ENCODE assay signal across 8 cellular contexts in the genomic region with DNA sequence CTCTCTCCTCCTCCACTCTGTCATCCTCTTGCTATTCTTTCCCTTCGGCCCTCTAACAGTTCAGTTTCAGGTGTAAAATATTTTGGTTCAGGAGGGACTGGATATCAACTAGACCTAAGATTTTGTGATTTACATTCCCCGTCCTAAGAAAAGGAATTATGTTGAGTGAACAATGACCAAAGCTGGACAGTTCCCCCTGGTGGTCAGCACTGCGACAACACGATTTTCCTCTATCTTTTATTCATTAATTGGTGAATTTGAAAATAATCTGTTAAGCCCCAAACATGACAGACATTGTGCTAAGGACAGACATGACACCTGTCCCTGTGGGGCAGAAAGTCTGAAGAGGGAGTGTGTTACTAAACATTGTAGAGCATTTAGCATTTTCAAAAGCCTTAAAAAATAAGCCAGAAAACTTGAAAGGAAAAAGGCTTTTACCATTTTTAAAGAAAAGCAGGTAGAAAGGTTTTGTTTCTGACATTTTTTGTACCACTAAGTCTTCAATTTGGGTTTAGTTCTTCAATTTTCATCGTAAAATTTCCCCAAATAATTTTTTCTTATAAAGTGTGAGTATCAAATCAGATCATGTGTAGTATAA. TPM values are rescaled to one million over a fixed set of nuclear protein-coding genes. Genes with fewer than 3 reads are reported as not detected.
DNase-seq lines count a peak whose midpoint lies in the region; ATAC-seq, FAIRE-seq and TF ChIP-seq lines count a peak whose summit lies in the region.

No MANE protein-coding gene starts in this region.

- peak; percentile 88 for TF ChIP-seq CTCF in PC-3 (conservative IDR thresholded peaks at IDR 0.05; ENCODE audit: low read depth, low read length)
- TF ChIP-seq CTCF in endothelial cell of umbilical vein (IDR thresholded peaks at IDR 0.05; ENCODE audit: extremely low read depth in 1 of 2, insufficient read depth in 1 of 2, low read depth in 1 of 2, low read length in 2 of 2) = peak; percentile 71
- TF ChIP-seq CTCF in neural progenitor cell (IDR thresholded peaks at IDR 0.05) = peak; percentile 89

- POLR2A ChIA-PET in PC-3 (lab: Charles Lee; ENCODE audit: unreplicated experiment) = interaction anchor here (0.5 kb wide), 1 partner anchor 1110 kb away, joined by 4 read pairs; no protein-coding TSS in a partner anchor
- POLR2A ChIA-PET in endothelial cell of umbilical vein (lab: Charles Lee) = no interaction called here

- in situ Hi-C loops in GM23248 (cut with MboI) = loop anchor here (25.0 kb wide), 1 partner anchor 727 kb away; no protein-coding TSS in a partner anchor

- no peaks in the 10 kb centered on the region for H3K79me2 ChIP-seq in GM23248 (ENCODE audit: insufficient read depth)
- no peaks in the 10 kb centered on the region for H3K79me2 ChIP-seq in PC-3 (ENCODE audit: low read length)
- H3K79me2 ChIP-seq in endothelial cell of umbilical vein (ENCODE audit: control insufficient read depth, insufficient read depth, low read length) = no peaks in the 10 kb centered on the region
- peaks cover 4% of the 10 kb centered on the region for H3K79me2 ChIP-seq in neural progenitor cell (ENCODE audit: low read depth)

- peak; percentile 91 for FAIRE-seq in endothelial cell of umbilical vein (lab: Jason Lieb, UNC)

- dilution Hi-C loops in endothelial cell of umbilical vein (cut with MboI; ENCODE audit: extremely low pct_ligation_motif_present, low sequenced_read_pairs) = no loop called here

- H3K4me1 ChIP-seq in GM23248 (ENCODE audit: insufficient read depth) (no peaks in the 10 kb centered on the region), PC-3 (ENCODE audit: insufficient read depth, low read length) (no peaks in the 10 kb centered on the region), endothelial cell of umbilical vein (ENCODE audit: control insufficient read depth, extremely low read depth, insufficient read depth, low read length) (no peaks in the 10 kb centered on the region), neural progenitor cell (peaks cover 42% of the 10 kb centered on the region)

- H3K9me2 ChIP-seq in GM23248 (ENCODE audit: insufficient read depth) (no peaks in the 10 kb centered on the region), PC-3 (replicated peaks; ENCODE audit: low read length) (no peaks in the 10 kb centered on the region)

- WGBS in GM23248 (ENCODE audit: low coverage in 1 of 2, low lambda C conversion rate in 2 of 2, missing lambda C conversion rate in 2 of 2), 2 experiments = 15 to 17% methylated on average over 5 of the region's 5 CpGs

- BruUV-seq in PC-3 (replicated peaks; lab: Mats Ljungman, UMichigan) = no TSS peak
- BruUV-seq in endothelial cell of umbilical vein (replicated peaks; lab: Mats Ljungman, UMichigan) = no TSS peak

- H3K9me3 ChIP-seq in GM23248 (ENCODE audit: low read depth) (no peaks in the 10 kb centered on the region), PC-3 (ENCODE audit: low read length) (no peaks in the 10 kb centered on the region), endothelial cell of umbilical vein (replicated peaks; ENCODE audit: control insufficient read depth, insufficient read depth, low read length) (no peaks in the 10 kb centered on the region), neural progenitor cell (ENCODE audit: low read depth) (no peaks in the 10 kb centered on the region)

- H3K9me3 Mint-ChIP-seq in neural progenitor cell = no peaks in the 10 kb centered on the region

- H3K27me3 Mint-ChIP-seq in neural progenitor cell (ENCODE audit: insufficient read depth, low read depth) = peaks cover 2% of the 10 kb centered on the region

- CTCF ChIA-PET in PC-3 (lab: Charles Lee) = interaction anchor here (1.1 kb wide), 1 partner anchor 58 kb away, joined by 9 read pairs; no protein-coding TSS in a partner anchor
- CTCF ChIA-PET in endothelial cell of umbilical vein (lab: Charles Lee) = interaction anchor here (0.6 to 2.7 kb wide), 13 partner anchors 11 to 1813 kb away, joined by 3 to 37 read pairs (median 3); no protein-coding TSS in a partner anchor

- no peak overlapping the region for H3K4me2 ChIP-seq in GM23248 (ENCODE audit: unreplicated experiment)
- no peak overlapping the region for H3K4me2 ChIP-seq in PC-3 (ENCODE audit: low read length)
- H3K4me2 ChIP-seq in endothelial cell of umbilical vein (ENCODE audit: insufficient read depth, low read length) = no peak overlapping the region
- no peak overlapping the region for H3K4me2 ChIP-seq in neural progenitor cell

- H3K4me3 Mint-ChIP-seq in neural progenitor cell = no peak overlapping the region

- DNase-seq in AG20443 (ENCODE audit: low spot score) = peak; percentile 75
- peak; percentile 66 for DNase-seq in GM23248
- peak; percentile 62 for DNase-seq in PC-3
- peak; percentile 72 for DNase-seq in endothelial cell of umbilical vein (ENCODE audit: low read depth, low spot score)
- DNase-seq in neural progenitor cell (ENCODE audit: low spot score) = peak; percentile 44
- DNase-seq in activated gamma-delta T cell treated with Interleukin-2 at 50 U/mL for 16 hours = no peak

- H3K4me1 Mint-ChIP-seq in neural progenitor cell = peaks cover 38% of the 10 kb centered on the region

- ATAC-seq in PC-3 (peak; percentile 49), HG02870 (IDR thresholded peaks at IDR 0.05; ENCODE audit: unreplicated experiment) (no peak), HG02588 (IDR thresholded peaks at IDR 0.05; ENCODE audit: unreplicated experiment) (no peak)

- H3K4me3 ChIP-seq in GM23248 = no peak overlapping the region
- H3K4me3 ChIP-seq in PC-3 (ENCODE audit: low read length) = no peak overlapping the region
- H3K4me3 ChIP-seq in endothelial cell of umbilical vein (replicated peaks in 1 of 3; ENCODE audit: insufficient read depth in 1 of 3, low read depth in 1 of 3, low read length in 3 of 3) = no peak overlapping the region
- no peak overlapping the region for H3K4me3 ChIP-seq in neural progenitor cell

- intact Hi-C loops in PC-3 (cut with micrococcal nuclease) (loop anchor here (1.0 to 5.0 kb wide), 4 partner anchors 57 to 167 kb away; a partner anchor contains a TSS), endothelial cell of umbilical vein (cut with micrococcal nuclease) (loop anchor here (1.0 to 10.0 kb wide), 5 partner anchors 78 to 734 kb away; a partner anchor contains a TSS)

- H2AFZ ChIP-seq in GM23248 (no peak overlapping the region), PC-3 (ENCODE audit: low read length) (peak overlapping the region; percentile 44; the same call in 1 of the 2 replicates), endothelial cell of umbilical vein (ENCODE audit: low read depth, low read length) (peak overlapping the region; percentile 59), neural progenitor cell (replicated peaks) (no peak overlapping the region)

- H3K27me3 ChIP-seq in GM23248 (replicated peaks; ENCODE audit: insufficient read depth) (no peaks in the 10 kb centered on the region), PC-3 (ENCODE audit: low read length) (no peaks in the 10 kb centered on the region), endothelial cell of umbilical vein (ENCODE audit: control insufficient read depth in 2 of 2, insufficient read depth in 2 of 2, low read length in 2 of 2) (no peaks in the 10 kb centered on the region), neural progenitor cell (no peaks in the 10 kb centered on the region)

- H3K27ac ChIP-seq in GM23248 (no peak overlapping the region), PC-3 (ENCODE audit: low read length) (no peak overlapping the region), endothelial cell of umbilical vein (ENCODE audit: insufficient read depth, low read depth, low read length) (no peak overlapping the region), neural progenitor cell (no peak overlapping the region)

- H4K20me1 ChIP-seq in GM23248 (ENCODE audit: insufficient read depth) = no peaks in the 10 kb centered on the region
- H4K20me1 ChIP-seq in PC-3 (ENCODE audit: low read length) = no peaks in the 10 kb centered on the region
- H4K20me1 ChIP-seq in endothelial cell of umbilical vein (replicated peaks; ENCODE audit: control insufficient read depth, extremely low read depth, insufficient read depth, low read length) = no peaks in the 10 kb centered on the region
- H4K20me1 ChIP-seq in neural progenitor cell (ENCODE audit: low read depth) = no peaks in the 10 kb centered on the region

- no peak for TF ChIP-seq POLR2A in endothelial cell of umbilical vein (IDR thresholded peaks at IDR 0.05; ENCODE audit: low read depth, low read length)

- H3K27ac Mint-ChIP-seq in neural progenitor cell = no peak overlapping the region

- H3K36me3 ChIP-seq in GM23248 (ENCODE audit: low read depth) = no peaks in the 10 kb centered on the region
- H3K36me3 ChIP-seq in PC-3 (ENCODE audit: low read depth, low read length) = no peaks in the 10 kb centered on the region
- H3K36me3 ChIP-seq in endothelial cell of umbilical vein (ENCODE audit: control insufficient read depth in 2 of 2, extremely low read depth in 1 of 2, insufficient read depth in 2 of 2, low read length in 2 of 2) = peaks cover 0 to 1% of the 10 kb centered on the region in 2 experiments
- no peaks in the 10 kb centered on the region for H3K36me3 ChIP-seq in neural progenitor cell

- H3K36me3 Mint-ChIP-seq in neural progenitor cell = peaks cover 10% of the 10 kb centered on the region

- H3K9ac ChIP-seq in GM23248 (no peak overlapping the region), PC-3 (ENCODE audit: low read length) (no peak overlapping the region), endothelial cell of umbilical vein (replicated peaks; ENCODE audit: extremely low read depth, insufficient read depth, low read length) (no peak overlapping the region), neural progenitor cell (no peak overlapping the region)

- no peaks in the 10 kb centered on the region for H3K9me1 ChIP-seq in endothelial cell of umbilical vein (replicated peaks; ENCODE audit: control insufficient read depth, extremely low read depth, insufficient read depth, low read length)

- H3F3A ChIP-seq in GM23248 (ENCODE audit: insufficient read depth) (no peaks in the 10 kb centered on the region), PC-3 (ENCODE audit: low read length, unreplicated experiment) (no peaks in the 10 kb centered on the region), neural progenitor cell (ENCODE audit: low read depth) (peaks cover 47% of the 10 kb centered on the region)

RNA-seq across cellular contexts. Expression of a gene that starts 28.4 kb away (rescaled TPM):
- total RNA-seq in GM23248 (2014; rRNA removed; shearing (Covaris generic)) = 0.13 and 0.76 TPM in 2 replicates
- 0.13 and 0.27 TPM in 2 replicates for polyA plus RNA-seq in GM23248 (2016; fragmentation: Nextera tagmentation; extraction: Ambion mirVana)
- not detected in 2 replicates for total RNA-seq in PC-3 (2014; rRNA removed)
- total RNA-seq in endothelial cell of umbilical vein = not detected in 2 replicates
- 0.46 and 0.49 TPM in 2 replicates for polyA plus RNA-seq in endothelial cell of umbilical vein
- polyA plus RNA-seq in endothelial cell of umbilical vein (2011; cell fraction: cytosol; rRNA removed) = 0.28 and 0.43 TPM in 2 replicates
- polyA plus RNA-seq in endothelial cell of umbilical vein (2011; cell fraction: nucleus; rRNA removed) = 0.71 and 0.81 TPM in 2 replicates
- 0.35 and 0.52 TPM in 2 replicates for polyA plus RNA-seq in endothelial cell of umbilical vein (2012)
- not detected in 2 replicates for polyA minus RNA-seq in endothelial cell of umbilical vein
- not detected for polyA minus RNA-seq in endothelial cell of umbilical vein (2011; cell fraction: cytosol; rRNA and poly(A)+ RNA removed)
- 0.96 TPM in 1 of 2 replicates, not detected in the other for polyA minus RNA-seq in endothelial cell of umbilical vein (2011; cell fraction: nucleus; rRNA and poly(A)+ RNA removed)
- 1.6 and 3.7 TPM in 2 replicates for total RNA-seq in neural progenitor cell (ENCODE audit: low replicate concordance)

RNA-seq across cellular contexts. Expression of a gene that starts 59.3 kb away (rescaled TPM):
- 4.9 and 5.6 TPM in 2 replicates for total RNA-seq in GM23248 (2014; rRNA removed; shearing (Covaris generic))
- polyA plus RNA-seq in GM23248 (2016; fragmentation: Nextera tagmentation; extraction: Ambion mirVana) (3.0 TPM in 2 replicates), endothelial cell of umbilical vein (5.8 and 6.3 TPM in 2 replicates)
- total RNA-seq in PC-3 (2014; rRNA removed) (1.2 TPM in 2 replicates), endothelial cell of umbilical vein (12.0 and 12.1 TPM in 2 replicates), neural progenitor cell (ENCODE audit: low replicate concordance) (36.7 and 51.7 TPM in 2 replicates)
- polyA plus RNA-seq in endothelial cell of umbilical vein (2011; cell fraction: cytosol; rRNA removed) = 5.8 and 6.0 TPM in 2 replicates
- 8.2 and 8.9 TPM in 2 replicates for polyA plus RNA-seq in endothelial cell of umbilical vein (2011; cell fraction: nucleus; rRNA removed)
- polyA plus RNA-seq in endothelial cell of umbilical vein (2012) = 9.5 and 14.4 TPM in 2 replicates
- 14.0 and 15.2 TPM in 2 replicates for polyA minus RNA-seq in endothelial cell of umbilical vein
- polyA minus RNA-seq in endothelial cell of umbilical vein (2011; cell fraction: cytosol; rRNA and poly(A)+ RNA removed) = not detected
- polyA minus RNA-seq in endothelial cell of umbilical vein (2011; cell fraction: nucleus; rRNA and poly(A)+ RNA removed) = 11.1 and 12.1 TPM in 2 replicates

Comparison
In these comparisons a context has a peak if more than half of its experiments do, and no peak if none do; other contexts are left out.
1. H2AFZ ChIP-seq: peak in PC-3 (single experiment) and endothelial cell of umbilical vein (single experiment); none in GM23248 (single experiment) and neural progenitor cell (single experiment).
2. Peak in every context shown above with its lines, with median percentiles within 50 percentile points of each other: CTCF ChIP-seq.